Comparison of ENCODE assay signal across 21 cellular contexts in genomic region chr13:109235901-109236300, GRCh38.
DNase-seq lines count a peak whose midpoint lies in the region; ATAC-seq and TF ChIP-seq lines count a peak whose summit lies in the region.
"Had no signal": no experiment of that assay in that cellular context is flagged by ENCODE, and none has a peak within 500 bp of the region (broad histone marks: within the 10 kb centered on the region; RNA-seq: fewer than 3 reads in every experiment).

No MANE protein-coding gene starts in this region.

- H3K27ac ChIP-seq in mammary epithelial cell (ENCODE audit: insufficient read depth, low read depth, low read length) (peak overlapping the region; percentile 97), foreskin keratinocyte (peak overlapping the region; percentile 93), heart right ventricle (no peak overlapping the region)
- H3K27ac ChIP-seq: C4-2B had no signal

- H3K27me3 ChIP-seq in mammary epithelial cell (ENCODE audit: insufficient read depth, low read length) = no peaks in the 10 kb centered on the region
- H3K27me3 ChIP-seq in foreskin keratinocyte = no peaks in the 10 kb centered on the region
- no peaks in the 10 kb centered on the region for H3K27me3 ChIP-seq in heart right ventricle
- H3K27me3 ChIP-seq: MG63 had no signal

- POLR2A ChIA-PET in activated CD4-positive, alpha-beta T cell treated with anti-CD3 and anti-CD28 coated beads, Interleukin-2, amount 10 ng/mL, durations not matched to agents 7 days and 5 days (lab: Charles Lee) = no interaction called here

- peak overlapping the region; percentile 64 for H3K9ac ChIP-seq in mammary epithelial cell (ENCODE audit: insufficient read depth, low read length)

- H2AFZ ChIP-seq in mammary epithelial cell (ENCODE audit: low read depth, low read length) = peak overlapping the region; percentile 75

- BruUV-seq in mammary epithelial cell (replicated peaks; lab: Mats Ljungman, UMichigan) = no TSS peak

- in situ Hi-C loops in mammary epithelial cell (cut with MboI; ENCODE audit: low sequenced_read_pairs in 2 of 2) = no loop called here

- no peaks in the 10 kb centered on the region for H3K27me3 Mint-ChIP-seq in activated CD4-positive, alpha-beta T cell treated with anti-CD3 and anti-CD28 coated beads, Interleukin-2, amount 10 ng/mL, durations not matched to agents 7 days and 5 days
- H3K27me3 Mint-ChIP-seq: CD8-positive, alpha-beta memory T cell had no signal

- dilution Hi-C loops in mammary epithelial cell (cut with HindIII; ENCODE audit: low sequenced_read_pairs) = no loop called here

- H3K4me3 Mint-ChIP-seq in activated CD4-positive, alpha-beta T cell treated with anti-CD3 and anti-CD28 coated beads, Interleukin-2, amount 10 ng/mL, durations not matched to agents 7 days and 5 days = no peak overlapping the region
- H3K4me3 Mint-ChIP-seq: CD8-positive, alpha-beta memory T cell; H9; HFFc6 had no signal

- H3K4me1 ChIP-seq in mammary epithelial cell (ENCODE audit: insufficient read depth, low read length) = peaks cover 18% of the 10 kb centered on the region
- peaks cover 5% of the 10 kb centered on the region for H3K4me1 ChIP-seq in foreskin keratinocyte
- no peaks in the 10 kb centered on the region for H3K4me1 ChIP-seq in heart right ventricle

- peak; percentile 5 to 17 for ATAC-seq in left cardiac atrium
- no peak for ATAC-seq in Right ventricle myocardium inferior
- peak; percentile 97 for ATAC-seq in foreskin keratinocyte
- ATAC-seq in heart right ventricle = no peak

- H3K36me3 Mint-ChIP-seq in activated CD4-positive, alpha-beta T cell treated with anti-CD3 and anti-CD28 coated beads, Interleukin-2, amount 10 ng/mL, durations not matched to agents 7 days and 5 days (ENCODE audit: low read depth) = no peaks in the 10 kb centered on the region
- H3K36me3 Mint-ChIP-seq: CD8-positive, alpha-beta memory T cell had no signal

- TF ChIP-seq CTCF in mammary epithelial cell (conservative IDR thresholded peaks at IDR 0.05 in 1 of 2, IDR thresholded peaks at IDR 0.05 in 1 of 2; ENCODE audit: extremely low read depth in 1 of 2, insufficient read depth in 1 of 2, low read depth in 1 of 2, low read length in 2 of 2) = no peak
- TF ChIP-seq CTCF in foreskin keratinocyte (conservative IDR thresholded peaks at IDR 0.05) = no peak
- TF ChIP-seq CTCF in heart right ventricle (IDR thresholded peaks at IDR 0.05) = no peak

- peak overlapping the region; percentile 63 for H3K4me2 ChIP-seq in mammary epithelial cell (ENCODE audit: insufficient read depth, low read depth, low read length)

- H3K9me3 ChIP-seq in mammary epithelial cell (replicated peaks; ENCODE audit: insufficient read depth, low read length) = no peaks in the 10 kb centered on the region
- no peaks in the 10 kb centered on the region for H3K9me3 ChIP-seq in heart right ventricle
- H3K9me3 ChIP-seq: MG63 had no signal

- no peak overlapping the region for H3K27ac Mint-ChIP-seq in activated CD4-positive, alpha-beta T cell treated with anti-CD3 and anti-CD28 coated beads, Interleukin-2, amount 10 ng/mL, durations not matched to agents 7 days and 5 days
- H3K27ac Mint-ChIP-seq: H9, HFFc6 had no signal

- H4K20me1 ChIP-seq in mammary epithelial cell (ENCODE audit: insufficient read depth, low read length) = no peaks in the 10 kb centered on the region

- intact Hi-C loops in left cardiac atrium (cut with DNase I) (no loop called here), Right ventricle myocardium inferior (cut with DNase I) (no loop called here), mammary epithelial cell (cut with micrococcal nuclease) (no loop called here), heart right ventricle (cut with DNase I) (no loop called here)

- H3K9me3 Mint-ChIP-seq in activated CD4-positive, alpha-beta T cell treated with anti-CD3 and anti-CD28 coated beads, Interleukin-2, amount 10 ng/mL, durations not matched to agents 7 days and 5 days = no peaks in the 10 kb centered on the region
- H3K9me3 Mint-ChIP-seq: HFFc6 had no signal

- no peaks in the 10 kb centered on the region for H3K4me1 Mint-ChIP-seq in activated CD4-positive, alpha-beta T cell treated with anti-CD3 and anti-CD28 coated beads, Interleukin-2, amount 10 ng/mL, durations not matched to agents 7 days and 5 days
- H3K4me1 Mint-ChIP-seq: CD8-positive, alpha-beta memory T cell had no signal

- whole genome bisulfite sequencing in mammary epithelial cell (ENCODE audit: low coverage, missing lambda C conversion rate) = 9% methylated on average over 6 of the region's 6 CpGs
- WGBS in heart right ventricle, 2 donors = 65 to 69% methylated on average over 6 of the region's 6 CpGs

- H3K36me3 ChIP-seq in mammary epithelial cell (ENCODE audit: insufficient read depth, low read length) = no peaks in the 10 kb centered on the region
- H3K36me3 ChIP-seq in heart right ventricle = no peaks in the 10 kb centered on the region
- H3K36me3 ChIP-seq: MG63 had no signal

- no peak for DNase-seq in left cardiac atrium
- no peak for DNase-seq in Right ventricle myocardium inferior (ENCODE audit: missing footprints)
- peak; percentile 98 for DNase-seq in mammary epithelial cell
- DNase-seq in foreskin keratinocyte = peak; percentile 97 to 98
- no peak for DNase-seq in SIG-M5 treated with dmso at 0.1 percent for 504 hours (lab: John Stamatoyannopoulos, UW; ENCODE audit: unreplicated experiment)
- DNase-seq in activated CD4-positive, alpha-beta T cell treated with anti-CD3 and anti-CD28 coated beads, Interleukin-2, amount 10 ng/mL, durations not matched to agents 7 days and 5 days = no peak
- DNase-seq in heart right ventricle = no peak
- DNase-seq: Calu3; CD8-positive, alpha-beta memory T cell; DMS153; H9; HFFc6; Kasumi-1; MG63; NCI-H1092; NCI-H146; NCI-H2029; NCI-H2171; NCI-H345; NCI-H526 had no signal

- no peaks in the 10 kb centered on the region for H3K79me2 ChIP-seq in mammary epithelial cell (ENCODE audit: insufficient read depth, low read length)

- CTCF ChIA-PET in mammary epithelial cell (lab: Charles Lee; ENCODE audit: low non-redundant PET) = no interaction called here
- CTCF ChIA-PET in activated CD4-positive, alpha-beta T cell treated with anti-CD3 and anti-CD28 coated beads, Interleukin-2, amount 10 ng/mL, durations not matched to agents 7 days and 5 days (lab: Charles Lee) = no interaction called here

- H3K4me3 ChIP-seq in mammary epithelial cell (replicated peaks in 1 of 3; ENCODE audit: insufficient read depth in 1 of 3, low read depth in 2 of 3, low read length in 3 of 3) (no peak overlapping the region), heart right ventricle (no peak overlapping the region)
- H3K4me3 ChIP-seq: MG63 had no signal

Comparison
In these comparisons a context has a peak if more than half of its experiments do, and no peak if none do; other contexts are left out.
1. ATAC-seq: peak in left cardiac atrium (2 of 2) and foreskin keratinocyte (single experiment); none in Right ventricle myocardium inferior (single experiment) and heart right ventricle (0 of 8).
2. DNase-seq: peak in mammary epithelial cell (single experiment) and foreskin keratinocyte (2 of 2); none in left cardiac atrium (single experiment), Right ventricle myocardium inferior (single experiment), SIG-M5 treated with dmso at 0.1 percent for 504 hours (single experiment), activated CD4-positive, alpha-beta T cell treated with anti-CD3 and anti-CD28 coated beads, Interleukin-2, amount 10 ng/mL, durations not matched to agents 7 days and 5 days (single experiment) and heart right ventricle (0 of 2).
3. H3K27ac ChIP-seq: peak in mammary epithelial cell (single experiment) and foreskin keratinocyte (single experiment); none in heart right ventricle (0 of 10).